Comparison of ENCODE assay signal across 2 cellular contexts in the genomic region with DNA sequence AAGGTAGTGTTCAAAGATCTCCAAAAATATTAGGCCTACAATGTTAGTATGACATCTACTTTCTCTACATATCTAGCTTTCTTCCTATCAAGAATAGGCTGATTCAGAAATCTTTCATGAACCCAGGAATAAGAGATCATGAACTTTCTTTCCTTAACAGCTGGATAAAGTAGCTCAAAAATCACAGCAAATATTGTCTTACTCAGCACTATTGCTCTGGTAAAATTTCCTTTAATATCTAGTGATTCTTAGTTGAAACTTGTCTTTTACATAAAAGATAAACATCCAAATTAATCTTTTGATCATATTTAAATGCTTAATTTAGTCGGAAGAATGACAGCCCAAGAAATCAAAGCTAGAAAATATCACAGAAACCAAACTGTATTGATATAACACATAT.
TF ChIP-seq lines count a peak whose summit lies in the region.

No MANE protein-coding gene starts in this region.

TF ChIP-seq in HepG2, 621 proteins besides CTCF, POLR2A, EP300 and RAD21:
- TF ChIP-seq MAFG (CRISPR knock-in tag; IDR thresholded peaks at IDR 0.05) (no peak), PRMT3 (CRISPR knock-in tag; IDR thresholded peaks at IDR 0.05; ENCODE audit: borderline replicate concordance, low read depth) (no peak), MAFF (IDR thresholded peaks at IDR 0.05; ENCODE audit: low read depth, low read length) (peak; percentile 79), MAFK (conservative IDR thresholded peaks at IDR 0.05 in 1 of 2, IDR thresholded peaks at IDR 0.05 in 1 of 2; ENCODE audit: low read length in 2 of 2) (peak; percentile 68 to 88; a peak in 3 of 4 replicates)

TF ChIP-seq in IMR-90, 13 proteins besides CTCF, POLR2A, EP300 and RAD21:
- TF ChIP-seq NFE2L2 (IDR thresholded peaks at IDR 0.05; ENCODE audit: low read depth, low read length) (no peak), MAFK (IDR thresholded peaks at IDR 0.05; ENCODE audit: low read depth, low read length) (peak; percentile 83)
